9 cellular contexts compared by ENCODE assay signal in the genomic region with DNA sequence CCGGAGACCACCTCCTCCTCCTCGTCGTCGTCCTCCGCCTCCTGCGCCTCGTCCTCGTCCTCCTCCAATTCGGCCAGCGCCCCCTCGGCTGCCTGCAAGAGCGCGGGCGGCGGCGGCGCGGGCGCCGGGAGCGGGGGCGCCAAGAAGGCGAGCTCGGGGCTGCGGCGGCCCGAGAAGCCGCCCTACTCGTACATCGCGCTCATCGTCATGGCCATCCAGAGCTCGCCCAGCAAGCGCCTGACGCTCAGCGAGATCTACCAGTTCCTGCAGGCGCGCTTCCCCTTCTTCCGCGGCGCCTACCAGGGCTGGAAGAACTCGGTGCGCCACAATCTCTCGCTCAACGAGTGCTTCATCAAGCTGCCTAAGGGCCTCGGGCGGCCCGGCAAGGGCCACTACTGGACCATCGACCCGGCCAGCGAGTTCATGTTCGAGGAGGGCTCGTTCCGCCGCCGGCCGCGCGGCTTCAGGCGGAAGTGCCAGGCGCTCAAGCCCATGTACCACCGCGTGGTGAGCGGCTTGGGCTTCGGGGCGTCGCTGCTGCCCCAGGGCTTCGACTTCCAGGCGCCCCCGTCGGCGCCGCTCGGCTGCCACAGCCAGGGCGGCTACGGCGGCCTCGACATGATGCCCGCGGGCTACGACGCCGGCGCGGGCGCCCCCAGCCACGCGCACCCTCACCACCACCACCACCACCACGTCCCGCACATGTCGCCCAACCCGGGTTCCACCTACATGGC. TPM values are rescaled to one million over a fixed set of nuclear protein-coding genes. Genes with fewer than 3 reads are reported as not detected.
DNase-seq lines count a peak whose midpoint lies in the region; TF ChIP-seq lines count a peak whose summit lies in the region.
"Had no signal": no experiment of that assay in that cellular context is flagged by ENCODE, and none has a peak within 500 bp of the region (broad histone marks: within the 10 kb centered on the region; RNA-seq: fewer than 3 reads in every experiment).

No MANE protein-coding gene starts in this region.

- TF ChIP-seq CTCF in WERI-Rb-1 (IDR thresholded peaks at IDR 0.05; ENCODE audit: low read depth, low read length) (no peak), fibroblast of villous mesenchyme (IDR thresholded peaks at IDR 0.05; ENCODE audit: insufficient read depth, low read depth, low read length) (no peak), prostate gland (IDR thresholded peaks at IDR 0.05) (no peak)

- H3K27ac ChIP-seq in WERI-Rb-1 = no peak overlapping the region
- peak overlapping the region; percentile 66 to 72 for H3K27ac ChIP-seq in prostate gland

- H3K9me3 ChIP-seq in WERI-Rb-1 (ENCODE audit: severe bottlenecking) (no peaks in the 10 kb centered on the region), prostate gland (no peaks in the 10 kb centered on the region)

- TF ChIP-seq POLR2A in prostate gland (IDR thresholded peaks at IDR 0.05) = no peak

- intact Hi-C loops in prostate gland (cut with DNase I) = loop anchor here (5.0 to 10.0 kb wide), 2 partner anchors 678 to 795 kb away; no protein-coding TSS in a partner anchor

- DNase-seq in NCI-H1417 (lab: John Stamatoyannopoulos, UW) (peak in 2 of 3 experiments; percentile 64 to 70), NCI-H1417 treated with DMSO at 0.1 percent for 48 hours (lab: John Stamatoyannopoulos, UW) (no peak), WERI-Rb-1 (peak; percentile 59), fibroblast of villous mesenchyme (ENCODE audit: low read depth) (peak; percentile 65), prostate gland (ENCODE audit: low spot score) (peak; percentile 14), hypothalamus (lab: John Stamatoyannopoulos, UW) (no peak), activated gamma-delta T cell (lab: John Stamatoyannopoulos, UW) (no peak), NOMO-1 treated with dmso at 0.1 percent for 144 hours (lab: John Stamatoyannopoulos, UW; ENCODE audit: unreplicated experiment) (no peak)

- WGBS in prostate gland = under 1% methylated on average over 40 of the region's 92 CpGs

- peaks cover 92% of the 10 kb centered on the region for H3K27me3 ChIP-seq in WERI-Rb-1 (ENCODE audit: insufficient read depth, low read depth, severe bottlenecking)
- peaks cover 32% of the 10 kb centered on the region for H3K27me3 ChIP-seq in prostate gland (replicated peaks; ENCODE audit: insufficient read depth)

- H3K4me1 ChIP-seq in prostate gland (replicated peaks) = no peaks in the 10 kb centered on the region

- H3K4me3 ChIP-seq in WERI-Rb-1 (ENCODE audit: low read depth, low read length) (peak overlapping the region; percentile 8; the same call in 1 of the 2 replicates), fibroblast of villous mesenchyme (ENCODE audit: low read depth, low read length) (peak overlapping the region; percentile 59), prostate gland (peak overlapping the region; percentile 37 to 40)

- no peaks in the 10 kb centered on the region for H3K36me3 ChIP-seq in WERI-Rb-1
- H3K36me3 ChIP-seq in prostate gland = no peaks in the 10 kb centered on the region

RNA-seq across cellular contexts. Expression of a gene that starts 0.9 kb away (rescaled TPM):
- total RNA-seq in fibroblast of villous mesenchyme (0.97 TPM in 1 of 2 replicates, not detected in the other), prostate gland (10 to 100 TPM in 1 of 2 donors, 1 to 10 TPM in 1; 4.9 to 14.1 TPM)
- total RNA-seq: T-helper 1 cell treated with Interleukin-12 subunit alpha and Interleukin-12 subunit beta and Interleukin-4 antibody, amounts not matched to agents 30 ng/mL and 1 ng/mL, for 36 hours had no signal

Comparison
In these comparisons a context has a peak if more than half of its experiments do, and no peak if none do; other contexts are left out.
1. DNase-seq: peak in NCI-H1417 (2 of 3), WERI-Rb-1 (single experiment), fibroblast of villous mesenchyme (single experiment) and prostate gland (single experiment); none in NCI-H1417 treated with DMSO at 0.1 percent for 48 hours (single experiment), hypothalamus (0 of 51), activated gamma-delta T cell (single experiment) and NOMO-1 treated with dmso at 0.1 percent for 144 hours (single experiment).
2. H3K4me3 ChIP-seq: peak in every context shown above with its lines; median percentile 59 in fibroblast of villous mesenchyme; 38 in prostate gland; 8 in WERI-Rb-1.